ENCODE assay signal across 15 cellular contexts in the genomic region with DNA sequence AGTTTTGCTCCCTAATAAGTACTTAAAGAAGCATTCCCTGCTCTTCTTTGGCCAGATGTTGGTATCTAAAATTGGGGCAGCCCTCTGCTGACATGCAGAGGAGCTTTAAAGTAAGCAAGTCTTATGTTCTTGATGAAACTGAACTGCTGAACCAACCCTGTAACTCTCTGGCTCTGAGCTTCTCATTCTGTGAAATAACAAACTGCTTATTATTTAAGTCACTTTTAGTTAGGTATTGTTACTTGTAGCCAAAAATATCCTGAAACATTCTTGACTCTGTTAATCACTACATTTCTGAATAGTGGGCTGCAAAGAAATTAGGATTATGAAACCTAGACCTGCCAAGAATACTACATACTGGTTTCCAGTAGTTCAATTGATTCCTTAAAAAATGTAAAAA. TPM values are rescaled to one million over a fixed set of nuclear protein-coding genes. Genes with fewer than 3 reads are reported as not detected.
DNase-seq lines count a peak whose midpoint lies in the region; ATAC-seq and TF ChIP-seq lines count a peak whose summit lies in the region.
"Had no signal": no experiment of that assay in that cellular context is flagged by ENCODE, and none has a peak within 500 bp of the region (broad histone marks: within the 10 kb centered on the region; RNA-seq: fewer than 3 reads in every experiment).

No MANE protein-coding gene starts in this region.

- CTCF ChIA-PET in IMR-90 (lab: Yijun Ruan, JAX): interaction anchor here (0.6 kb wide), 1 partner anchor 84 kb away, joined by 6 read pairs; no protein-coding TSS in a partner anchor

- peaks cover 3% of the 10 kb centered on the region for H3K36me3 ChIP-seq in CD4-positive, CD25-positive, alpha-beta regulatory T cell (ENCODE audit: control insufficient read depth, insufficient read depth, low read length)
- H3K36me3 ChIP-seq in IMR-90 (ENCODE audit: control insufficient read depth, insufficient read depth, low read length) (peaks cover 2% of the 10 kb centered on the region), esophagus squamous epithelium (no peaks in the 10 kb centered on the region), sigmoid colon (no peaks in the 10 kb centered on the region)

- no peak overlapping the region; the same call in 1 of the 2 replicates for H3K4ac ChIP-seq in IMR-90 (ENCODE audit: low read depth, low read length)

- DNase-seq in CD4-positive, CD25-positive, alpha-beta regulatory T cell: no peak
- DNase-seq in IMR-90: peak; percentile 30
- DNase-seq in esophagus squamous epithelium (lab: John Stamatoyannopoulos, UW): no peak
- DNase-seq in sigmoid colon: no peak
- no peak for DNase-seq in foreskin melanocyte
- no peak for DNase-seq in effector CD4-positive, alpha-beta T cell
- DNase-seq: activated CD4-positive, alpha-beta T cell treated with anti-CD3 and anti-CD28 coated beads, Interleukin-2, amount 10 ng/mL, durations not matched to agents 24 days and 14 days; activated naive CD4-positive, alpha-beta T cell treated with anti-CD3 and anti-CD28 coated beads for 36 hours; kidney; midbrain; NCI-H1105; NCI-H82; stimulated activated CD4-positive, alpha-beta T cell treated with anti-CD3 and anti-CD28 coated beads, Interleukin-4, amount 100 ng/mL, for 1 hour had no signal

- H4K5ac ChIP-seq in IMR-90 (ENCODE audit: low read depth, low read length): no peak overlapping the region

- in situ Hi-C loops in IMR-90 (cut with MboI; ENCODE audit: low sequenced_read_pairs): no loop called here

- H3K79me1 ChIP-seq in IMR-90 (ENCODE audit: low read depth in 1 of 2, low read length in 2 of 2): peaks cover 0 to 38% of the 10 kb centered on the region in 2 experiments; a peak in 3 of 4 replicates

- TF ChIP-seq EP300 in sigmoid colon (IDR thresholded peaks at IDR 0.05): no peak

- no peak overlapping the region for H2AK5ac ChIP-seq in IMR-90 (ENCODE audit: low read depth, low read length)

- TF ChIP-seq CTCF in IMR-90 (conservative IDR thresholded peaks at IDR 0.05; ENCODE audit: low read depth, low read length): no peak
- no peak for TF ChIP-seq CTCF in esophagus squamous epithelium (IDR thresholded peaks at IDR 0.05)
- TF ChIP-seq CTCF in sigmoid colon (IDR thresholded peaks at IDR 0.05): no peak

- intact Hi-C loops in IMR-90 (cut with micrococcal nuclease): loop anchor here (5.0 kb wide), 1 partner anchor 35 kb away; no protein-coding TSS in a partner anchor
- intact Hi-C loops in esophagus squamous epithelium (cut with DNase I): no loop called here
- intact Hi-C loops in sigmoid colon (cut with DNase I): no loop called here

- ATAC-seq in CD4-positive, CD25-positive, alpha-beta regulatory T cell (ENCODE audit: low read depth in 2 of 2): no peak
- ATAC-seq in IMR-90 (ENCODE audit: low read depth): peak; percentile 21
- no peak for ATAC-seq in HG02642 (IDR thresholded peaks at IDR 0.05; ENCODE audit: poor library complexity, unreplicated experiment)

- no peak overlapping the region for H2AFZ ChIP-seq in IMR-90 (replicated peaks; ENCODE audit: low read length, poor library complexity)

- H3K9ac ChIP-seq in IMR-90 (ENCODE audit: low read depth, low read length): no peak overlapping the region

- H2AK9ac ChIP-seq in IMR-90 (replicated peaks; ENCODE audit: low read depth, low read length, poor library complexity): no peak overlapping the region

- no peak overlapping the region for H4K91ac ChIP-seq in IMR-90 (ENCODE audit: insufficient read depth, low read depth, low read length)

- POLR2A ChIA-PET in IMR-90 (lab: Charles Lee; ENCODE audit: unreplicated experiment): no interaction called here

- H3K36me3 Mint-ChIP-seq in CD4-positive, CD25-positive, alpha-beta regulatory T cell: peaks cover 14% of the 10 kb centered on the region

- H2BK15ac ChIP-seq in IMR-90 (ENCODE audit: low read depth, low read length): peak overlapping the region; percentile 68; the same call in 1 of the 3 replicates

- H3K56ac ChIP-seq in IMR-90 (ENCODE audit: extremely low read depth, insufficient read depth, low read length): no peak overlapping the region

- H3K4me1 ChIP-seq in CD4-positive, CD25-positive, alpha-beta regulatory T cell (ENCODE audit: control insufficient read depth, insufficient read depth, low read length, poor library complexity, severe bottlenecking): peaks cover 53% of the 10 kb centered on the region
- peaks cover 24% of the 10 kb centered on the region for H3K4me1 ChIP-seq in IMR-90 (ENCODE audit: control insufficient read depth, insufficient read depth, low read length)
- H3K4me1 ChIP-seq in esophagus squamous epithelium: peaks cover 24 to 95% (median 36%) of the 10 kb centered on the region in 3 donors
- peaks cover 0 to 84% (median 72%) of the 10 kb centered on the region in 4 donors for H3K4me1 ChIP-seq in sigmoid colon

- H3K27me3 ChIP-seq in CD4-positive, CD25-positive, alpha-beta regulatory T cell (ENCODE audit: control insufficient read depth, insufficient read depth, low read length): no peaks in the 10 kb centered on the region
- H3K27me3 ChIP-seq in IMR-90 (ENCODE audit: control insufficient read depth, insufficient read depth, low read length) (no peaks in the 10 kb centered on the region), esophagus squamous epithelium (no peaks in the 10 kb centered on the region), sigmoid colon (no peaks in the 10 kb centered on the region)

- H3K23ac ChIP-seq in IMR-90 (ENCODE audit: low read depth, low read length): peak overlapping the region; percentile 87; the same call in 1 of the 2 replicates

- no peaks in the 10 kb centered on the region for H3K9me3 ChIP-seq in CD4-positive, CD25-positive, alpha-beta regulatory T cell (ENCODE audit: control insufficient read depth in 2 of 2, low read length in 2 of 2)
- H3K9me3 ChIP-seq in IMR-90 (ENCODE audit: control insufficient read depth, insufficient read depth, low read length): no peaks in the 10 kb centered on the region
- no peaks in the 10 kb centered on the region for H3K9me3 ChIP-seq in esophagus squamous epithelium
- no peaks in the 10 kb centered on the region for H3K9me3 ChIP-seq in sigmoid colon

- no peak for TF ChIP-seq RAD21 in IMR-90 (IDR thresholded peaks at IDR 0.05; ENCODE audit: low read length)

- H4K8ac ChIP-seq in IMR-90 (ENCODE audit: low read depth in 2 of 2, low read length in 2 of 2): 0 out of 4 replicates have a peak overlapping the region, but pooled peaks of 1 of the 2 experiments have one; percentile 1

- peak overlapping the region in 1 of 3 donors; percentile 15 for H3K27ac Mint-ChIP-seq in CD4-positive, CD25-positive, alpha-beta regulatory T cell
- H3K27ac Mint-ChIP-seq: activated CD4-positive, alpha-beta T cell treated with anti-CD3 and anti-CD28 coated beads, Interleukin-2, amount 10 ng/mL, durations not matched to agents 24 days and 14 days; activated naive CD4-positive, alpha-beta T cell treated with anti-CD3 and anti-CD28 coated beads for 36 hours had no signal

- H3K18ac ChIP-seq in IMR-90 (ENCODE audit: low read depth, low read length): peak overlapping the region; percentile 65; the same call in 1 of the 2 replicates

- H3K9me1 ChIP-seq in IMR-90 (ENCODE audit: insufficient read depth, low read length): peaks cover 6% of the 10 kb centered on the region

- peak overlapping the region; percentile 71; the same call in 1 of the 2 replicates for H3K4me2 ChIP-seq in IMR-90 (ENCODE audit: low read depth, low read length)

- no peak for TF ChIP-seq POLR2A in IMR-90 (IDR thresholded peaks at IDR 0.05; ENCODE audit: low read depth, low read length)
- no peak for TF ChIP-seq POLR2A in esophagus squamous epithelium (IDR thresholded peaks at IDR 0.05)
- TF ChIP-seq POLR2A in sigmoid colon (IDR thresholded peaks at IDR 0.05): no peak

- H3K27ac ChIP-seq in CD4-positive, CD25-positive, alpha-beta regulatory T cell (ENCODE audit: insufficient read depth, low read length, poor library complexity, severe bottlenecking): no peak overlapping the region
- H3K27ac ChIP-seq in IMR-90 (ENCODE audit: insufficient read depth, low read length) (peak overlapping the region; percentile 69; the same call in 1 of the 2 replicates), esophagus squamous epithelium (peak overlapping the region in 3 of 4 donors; percentile 0 to 42 (median 36)), sigmoid colon (peak overlapping the region; percentile 51 to 72 (median 62))
- H3K27ac ChIP-seq: HL-60 had no signal

- H3K4me1 Mint-ChIP-seq in CD4-positive, CD25-positive, alpha-beta regulatory T cell: peaks cover 54 to 91% (median 68%) of the 10 kb centered on the region in 4 donors

- dilution Hi-C loops in IMR-90 (cut with HindIII; ENCODE audit: low sequenced_read_pairs, unreplicated experiment): no loop called here

- H2BK5ac ChIP-seq in IMR-90 (ENCODE audit: low read depth, low read length, poor library complexity, severe bottlenecking): peak overlapping the region; percentile 73

- H3K4me3 ChIP-seq in CD4-positive, CD25-positive, alpha-beta regulatory T cell (ENCODE audit: low read depth, low read length): peak overlapping the region; percentile 59
- H3K4me3 ChIP-seq in IMR-90 (ENCODE audit: insufficient read depth, low read depth, low read length) (no peak overlapping the region), esophagus squamous epithelium (no peak overlapping the region), sigmoid colon (no peak overlapping the region)

- H2BK120ac ChIP-seq in IMR-90 (ENCODE audit: low read depth, low read length): no peak overlapping the region

- H3K9me3 Mint-ChIP-seq in CD4-positive, CD25-positive, alpha-beta regulatory T cell: no peaks in the 10 kb centered on the region
- H3K9me3 Mint-ChIP-seq: activated CD4-positive, alpha-beta T cell treated with anti-CD3 and anti-CD28 coated beads, Interleukin-2, amount 10 ng/mL, durations not matched to agents 24 days and 14 days; activated naive CD4-positive, alpha-beta T cell treated with anti-CD3 and anti-CD28 coated beads for 36 hours had no signal

- BruUV-seq in IMR-90 (replicated peaks; lab: Mats Ljungman, UMichigan): no TSS peak

- no peak overlapping the region for H3K14ac ChIP-seq in IMR-90 (replicated peaks; ENCODE audit: low read depth, low read length)

- no peaks in the 10 kb centered on the region for H3K27me3 Mint-ChIP-seq in CD4-positive, CD25-positive, alpha-beta regulatory T cell
- H3K27me3 Mint-ChIP-seq: activated CD4-positive, alpha-beta T cell treated with anti-CD3 and anti-CD28 coated beads, Interleukin-2, amount 10 ng/mL, durations not matched to agents 24 days and 14 days had no signal

- H3K4me3 Mint-ChIP-seq in CD4-positive, CD25-positive, alpha-beta regulatory T cell: no peak overlapping the region
- H3K4me3 Mint-ChIP-seq: activated naive CD4-positive, alpha-beta T cell treated with anti-CD3 and anti-CD28 coated beads for 36 hours had no signal

- H2BK20ac ChIP-seq in IMR-90 (ENCODE audit: low read depth, low read length): no peak overlapping the region

- H4K20me1 ChIP-seq in IMR-90 (ENCODE audit: insufficient read depth, low read length): peaks cover 87% of the 10 kb centered on the region

RNA-seq across cellular contexts. Expression of gene PPP3R1, which starts 15.5 kb away (rescaled TPM):
- 68.2 TPM for total RNA-seq in CD4-positive, CD25-positive, alpha-beta regulatory T cell
- polyA plus RNA-seq in CD4-positive, CD25-positive, alpha-beta regulatory T cell: 1 to 10 TPM; 2.8 to 5.5 (median 3.9) TPM
- total RNA-seq in IMR-90 (2012; rRNA removed) (9.1 and 18.1 TPM in 2 replicates), esophagus squamous epithelium (10 to 100 TPM; 25.8 to 32.7 (median 28.2) TPM), sigmoid colon (10 to 100 TPM; 28.4 to 38.5 (median 36.6) TPM)
- polyA plus RNA-seq in IMR-90 (2012; rRNA removed) (11.0 and 17.3 TPM in 2 replicates), sigmoid colon (10 to 100 TPM; 17.4 to 28.8 (median 27.5) TPM)
- polyA plus RNA-seq in IMR-90 (2012; cell fraction: cytosol; rRNA removed): 2.4 and 3.5 TPM in 2 replicates
- polyA plus RNA-seq in IMR-90 (2012; cell fraction: nucleus; rRNA removed; ENCODE audit: low replicate concordance): 0.82 and 7.4 TPM in 2 replicates
